Comparison of ENCODE assay signal across 9 cellular contexts in the genomic region with DNA sequence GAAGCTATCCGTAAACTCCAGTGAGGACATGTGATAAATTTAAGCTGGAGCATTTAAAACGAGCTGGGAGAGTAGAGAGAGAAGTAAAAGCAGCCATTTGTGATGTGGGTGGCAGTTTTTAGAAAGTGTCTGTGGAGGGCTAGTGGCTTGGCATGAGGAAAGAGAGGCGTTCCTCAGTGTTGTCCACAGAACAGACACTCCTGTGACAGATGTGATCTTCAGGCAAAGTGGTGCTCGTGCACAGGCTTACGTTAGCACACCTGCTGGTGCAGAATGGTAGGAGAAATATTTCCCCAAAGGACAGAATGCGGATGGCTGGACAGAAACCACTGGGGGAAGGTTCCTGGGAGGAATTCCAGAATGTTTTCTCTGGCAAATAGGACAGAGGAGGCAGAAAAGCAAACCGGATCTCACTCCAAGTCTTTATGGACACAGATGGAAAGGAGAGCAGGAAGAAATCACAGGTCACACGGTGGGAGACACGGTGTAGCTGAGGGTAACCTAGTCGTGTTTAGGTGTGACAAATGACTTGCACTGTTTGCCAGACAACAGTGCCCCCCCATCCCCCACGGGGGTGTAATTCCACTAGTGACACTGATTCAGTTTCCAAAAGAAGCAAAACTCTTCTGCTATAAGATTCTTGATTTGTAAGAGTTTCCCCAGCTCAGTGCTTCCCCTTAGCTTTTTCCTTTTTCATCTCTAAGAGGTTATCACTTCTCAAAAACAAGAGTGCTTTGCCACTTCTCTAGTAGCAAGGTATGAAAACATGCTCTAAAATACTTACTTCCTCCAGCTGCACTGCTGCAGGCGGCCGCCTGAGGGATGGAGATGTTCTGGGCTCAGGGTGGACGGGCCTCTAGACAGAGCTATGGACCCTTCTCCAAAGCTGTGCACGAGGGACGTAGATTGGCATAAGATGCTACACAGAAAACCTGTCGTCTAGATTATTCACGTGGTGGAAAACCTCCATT.
A peak's percentile ranks its signal among the peaks of the same experiment; 100 is the strongest.
DNase-seq lines count a peak whose midpoint lies in the region; ATAC-seq lines count a peak whose summit lies in the region.
"Had no signal": no experiment of that assay in that cellular context is flagged by ENCODE, and none has a peak within 500 bp of the region (broad histone marks: within the 10 kb centered on the region; RNA-seq: fewer than 3 reads in every experiment).

No MANE protein-coding gene starts in this region.

- ATAC-seq in GM19043 (IDR thresholded peaks at IDR 0.05; ENCODE audit: low read depth, unreplicated experiment): peak; percentile 40
- ATAC-seq in HG03039 (IDR thresholded peaks at IDR 0.05; ENCODE audit: unreplicated experiment): peak; percentile 37

- DNase-seq in CD1c-positive myeloid dendritic cell (ENCODE audit: extremely low spot score) (peak; percentile 62), astrocyte of the hippocampus (ENCODE audit: low read depth, low spot score) (peak; percentile 36), T-helper 2 cell (no peak), NCI-H2107 treated with DMSO at 0.1 percent for 48 hours (lab: John Stamatoyannopoulos, UW; ENCODE audit: unreplicated experiment) (no peak)
- no peak for DNase-seq in activated CD8-positive, alpha-beta memory T cell treated with anti-CD3 and anti-CD28 coated beads, Interleukin-2, amount 50 U/mL, for 48 hours
- DNase-seq in stimulated activated CD4-positive, alpha-beta T cell treated with anti-CD3 and anti-CD28 coated beads, Interleukin-12 subunit alpha, Interleukin-12 subunit beta, amount 100 ng/mL, for 4 hours: no peak
- DNase-seq: MM.1S had no signal

Comparison
In these comparisons a context has a peak if more than half of its experiments do, and no peak if none do; other contexts are left out.
1. DNase-seq: peak in CD1c-positive myeloid dendritic cell (single experiment) and astrocyte of the hippocampus (single experiment); none in activated CD8-positive, alpha-beta memory T cell treated with anti-CD3 and anti-CD28 coated beads, Interleukin-2, amount 50 U/mL, for 48 hours (single experiment), stimulated activated CD4-positive, alpha-beta T cell treated with anti-CD3 and anti-CD28 coated beads, Interleukin-12 subunit alpha, Interleukin-12 subunit beta, amount 100 ng/mL, for 4 hours (single experiment), T-helper 2 cell (0 of 5) and NCI-H2107 treated with DMSO at 0.1 percent for 48 hours (single experiment).